In the genomic region with DNA sequence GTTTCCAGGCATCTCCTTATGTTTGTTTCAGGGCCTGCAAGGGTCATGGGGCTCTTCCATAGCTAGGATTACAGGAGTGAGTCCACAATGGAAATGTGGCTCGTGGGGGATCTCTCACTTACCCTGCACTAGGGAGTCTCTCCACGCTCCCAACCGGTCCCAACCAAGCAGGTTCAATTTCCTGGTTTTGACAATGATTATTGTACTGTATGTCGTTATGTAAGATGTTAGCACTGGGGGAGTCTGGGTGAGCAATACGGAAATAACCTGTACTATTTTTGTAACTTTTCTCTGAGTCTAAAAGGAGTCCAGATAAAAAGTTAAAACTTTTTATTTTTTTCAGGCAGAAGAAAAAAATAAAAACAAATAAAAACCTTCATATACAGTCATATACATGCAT, we compare ENCODE assay signal across 16 cellular contexts.
"Had no signal": no experiment of that assay in that cellular context is flagged by ENCODE, and none has a peak within 500 bp of the region (broad histone marks: within the 10 kb centered on the region; RNA-seq: fewer than 3 reads in every experiment).

No MANE protein-coding gene starts in this region.

- H3K4me1 ChIP-seq: right atrium auricular region had no signal

- H3K4me3 ChIP-seq: right atrium auricular region had no signal

- H3K27ac ChIP-seq: brain microvascular endothelial cell, right atrium auricular region had no signal

- H3K27ac Mint-ChIP-seq: activated CD4-positive, alpha-beta memory T cell treated with anti-CD3 and anti-CD28 coated beads, Interleukin-2, amount 10 ng/mL, durations not matched to agents 7 days and 5 days; activated naive CD4-positive, alpha-beta T cell treated with anti-CD3 and anti-CD28 coated beads, Interleukin-2, amount 50 U/mL, for 24 hours; T-helper 1 cell treated with Interleukin-12 subunit alpha and Interleukin-12 subunit beta and Interleukin-4 antibody, amounts not matched to agents 30 μg/mL and 1 μg/mL, for 36 hours had no signal

- ATAC-seq: esophagus mucosa; naive thymus-derived CD4-positive, alpha-beta T cell; stimulated activated effector memory CD8-positive, alpha-beta T cell treated with anti-CD3 and anti-CD28 coated beads, Interleukin-12 subunit alpha, Interleukin-12 subunit beta, amount 100 ng/mL, for 72 hours had no signal

- H3K27me3 Mint-ChIP-seq: activated CD4-positive, alpha-beta memory T cell treated with anti-CD3 and anti-CD28 coated beads, Interleukin-2, amount 10 ng/mL, durations not matched to agents 7 days and 5 days; activated naive CD4-positive, alpha-beta T cell treated with anti-CD3 and anti-CD28 coated beads, Interleukin-2, amount 50 U/mL, for 24 hours; naive thymus-derived CD4-positive, alpha-beta T cell had no signal

- H3K36me3 ChIP-seq: brain microvascular endothelial cell, right atrium auricular region had no signal

- H3K27me3 ChIP-seq: brain microvascular endothelial cell, right atrium auricular region had no signal

- H3K4me3 Mint-ChIP-seq: activated CD4-positive, alpha-beta memory T cell treated with anti-CD3 and anti-CD28 coated beads, Interleukin-2, amount 10 ng/mL, durations not matched to agents 7 days and 5 days; activated naive CD4-positive, alpha-beta T cell treated with anti-CD3 and anti-CD28 coated beads, Interleukin-2, amount 50 U/mL, for 24 hours; stimulated activated effector memory CD8-positive, alpha-beta T cell treated with anti-CD3 and anti-CD28 coated beads, Interleukin-12 subunit alpha, Interleukin-12 subunit beta, amount 100 ng/mL, for 72 hours; T-helper 1 cell treated with Interleukin-12 subunit alpha and Interleukin-12 subunit beta and Interleukin-4 antibody, amounts not matched to agents 30 μg/mL and 1 μg/mL, for 36 hours had no signal

- DNase-seq: activated CD4-positive, alpha-beta memory T cell treated with anti-CD3 and anti-CD28 coated beads, Interleukin-2, amount 10 ng/mL, durations not matched to agents 7 days and 5 days; activated CD4-positive, alpha-beta T cell treated with anti-CD3 and anti-CD28 coated beads for 1 hour; activated CD8-positive, alpha-beta memory T cell treated with anti-CD3 and anti-CD28 coated beads, Interleukin-2, amount 50 U/mL, for 4 hours; brain microvascular endothelial cell; cerebellar nuclear complex; dermis blood vessel endothelial cell; hypothalamus; kidney glomerular epithelial cell; naive thymus-derived CD4-positive, alpha-beta T cell; small intestine; trophoblast cell had no signal
